30 cellular contexts compared by ENCODE assay signal in genomic region chr1:193819376-193819775, GRCh38.
"Had no signal": no experiment of that assay in that cellular context is flagged by ENCODE, and none has a peak within 500 bp of the region (broad histone marks: within the 10 kb centered on the region; RNA-seq: fewer than 3 reads in every experiment).

No MANE protein-coding gene starts in this region.

- ATAC-seq: activated CD8-positive, alpha-beta T cell treated with anti-CD3 and anti-CD28 coated beads for 36 hours; activated naive CD4-positive, alpha-beta T cell treated with anti-CD3 and anti-CD28 coated beads, Interleukin-2, amount 50 U/mL, for 72 hours; activated T-cell treated with anti-CD3 and anti-CD28 coated beads, Interleukin-2, amount 50 U/mL, for 4 hours; activated T-cell treated with anti-CD3 and anti-CD28 coated beads, Interleukin-2, amount 50 U/mL, for 72 hours; activated T-helper 17 cell treated with anti-CD3 and anti-CD28 coated beads, Interleukin-2, amount 50 U/mL, for 72 hours; body of pancreas had no signal

- DNase-seq: activated B cell treated with CpG ODN at 0.5 μM for 24 hours; activated CD4-positive, alpha-beta memory T cell treated with anti-CD3 and anti-CD28 coated beads for 36 hours; activated CD4-positive, alpha-beta T cell treated with anti-CD3 and anti-CD28 coated beads for 4 hours; activated CD4-positive, alpha-beta T cell treated with anti-CD3 and anti-CD28 coated beads, Interleukin-2, amount 10 ng/mL, durations not matched to agents 24 days and 14 days; activated CD4-positive, alpha-beta T cell treated with anti-CD3 and anti-CD28 coated beads, Interleukin-2, amount 50 U/mL, for 1 hour; activated CD4-positive, alpha-beta T cell treated with anti-CD3 and anti-CD28 coated beads, Interleukin-2, amount 50 U/mL, for 4 hours; activated CD4-positive, CD25-positive, alpha-beta regulatory T cell treated with anti-CD3 and anti-CD28 coated beads, Interleukin-2, amount 50 U/mL, for 72 hours; activated CD8-positive, alpha-beta memory T cell treated with anti-CD3 and anti-CD28 coated beads, Interleukin-2, amount 50 U/mL, for 4 hours; activated CD8-positive, alpha-beta T cell treated with anti-CD3 and anti-CD28 coated beads for 36 hours; activated effector memory CD4-positive, alpha-beta T cell treated with anti-CD3 and anti-CD28 coated beads, Interleukin-2, amount 50 U/mL, for 16 hours; activated gamma-delta T cell treated with Interleukin-2 at 50 U/mL for 16 hours; activated naive CD4-positive, alpha-beta T cell; activated naive CD4-positive, alpha-beta T cell treated with anti-CD3 and anti-CD28 coated beads for 36 hours; activated naive CD4-positive, alpha-beta T cell treated with anti-CD3 and anti-CD28 coated beads, Interleukin-2, amount 50 U/mL, for 16 hours; activated naive CD8-positive, alpha-beta T cell treated with anti-CD3 and anti-CD28 coated beads for 36 hours; activated T-cell treated with anti-CD3 and anti-CD28 coated beads for 4 hours; activated T-cell treated with anti-CD3 and anti-CD28 coated beads, Interleukin-2, amount 50 U/mL, for 1 hour; activated T-cell treated with anti-CD3 and anti-CD28 coated beads, Interleukin-2, amount 50 U/mL, for 4 hours; activated T-cell treated with anti-CD3 and anti-CD28 coated beads, Interleukin-2, amount 50 U/mL, for 72 hours; adrenal gland; amniotic stem cell; aorta; body of pancreas; brain microvascular endothelial cell; central memory CD4-positive, alpha-beta T cell; T-helper 1 cell; T-helper 2 cell; T-helper 9 cell had no signal
